ENCODE assay signal across 1 cellular context in the genomic region with DNA sequence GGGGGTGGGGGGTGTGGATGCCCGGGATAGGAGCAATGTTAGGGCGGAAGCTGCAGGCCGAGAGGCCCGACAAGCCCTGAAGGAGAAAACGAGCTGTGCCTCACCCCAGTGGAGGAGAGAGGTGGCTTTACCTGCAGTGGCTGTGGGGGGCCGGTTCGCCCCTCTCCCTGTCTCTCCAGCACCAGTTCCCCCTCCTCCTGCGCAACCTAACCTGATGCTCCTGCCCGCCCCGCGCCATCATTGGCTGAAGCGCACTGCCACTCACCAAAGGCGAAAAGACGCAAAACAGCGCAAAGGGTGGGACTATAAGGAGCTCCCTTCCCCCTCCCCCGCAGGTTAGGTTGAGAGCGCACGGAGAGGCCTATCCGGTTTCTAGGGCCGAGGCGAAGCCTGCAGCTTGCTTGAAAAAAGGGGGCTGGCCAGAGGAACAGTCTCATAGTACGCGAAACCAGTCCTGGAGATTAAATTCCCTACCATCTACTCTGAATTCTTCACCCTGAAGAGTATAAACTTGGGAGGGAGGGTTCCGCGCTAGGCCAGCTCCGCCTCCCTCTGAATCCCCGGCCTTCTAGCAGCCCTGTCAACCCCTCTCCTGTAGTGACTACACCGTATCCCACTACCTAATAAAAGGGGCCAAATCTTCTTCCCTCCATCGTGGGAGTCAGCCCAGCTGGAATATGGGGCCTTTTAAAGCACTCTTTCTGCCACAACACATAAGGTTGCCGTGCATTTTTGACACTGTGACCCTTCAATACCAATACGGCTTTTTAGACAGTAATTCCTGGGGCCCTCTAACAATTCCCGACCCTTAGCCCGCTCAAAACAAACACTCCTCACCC.
A peak's percentile ranks its signal among the peaks of the same experiment; 100 is the strongest.
TF ChIP-seq lines count a peak whose summit lies in the region.

No MANE protein-coding gene starts in this region.

TF ChIP-seq in GM12878, 131 proteins besides CTCF, POLR2A, EP300 and RAD21 (continues in another document):
- TF ChIP-seq GATAD2B (conservative IDR thresholded peaks at IDR 0.05; ENCODE audit: low read depth) (peak; percentile 56; the same call in 1 of the 2 replicates), ZNF207 (IDR thresholded peaks at IDR 0.05; ENCODE audit: borderline replicate concordance) (peak; percentile 77; the same call in 1 of the 2 replicates), E4F1 (IDR thresholded peaks at IDR 0.05; ENCODE audit: borderline replicate concordance, partially characterized antibody) (peak; percentile 53), KAT2A (conservative IDR thresholded peaks at IDR 0.05; ENCODE audit: control insufficient read depth, low read depth, low read length) (no peak), ZZZ3 (IDR thresholded peaks at IDR 0.05; ENCODE audit: control insufficient read depth, insufficient read length, low read depth) (no peak), TCF3 (IDR thresholded peaks at IDR 0.05; ENCODE audit: borderline replicate concordance, insufficient read depth, low read depth, low read length) (no peak), HDAC2 (IDR thresholded peaks at IDR 0.05) (no peak), SMAD1 (IDR thresholded peaks at IDR 0.05; ENCODE audit: low read depth, partially characterized antibody) (no peak), SRF (IDR thresholded peaks at IDR 0.05; ENCODE audit: low read depth in 2 of 2, low read length in 2 of 2) (no peak), PAX5 (IDR thresholded peaks at IDR 0.05; ENCODE audit: borderline replicate concordance, low read depth, low read length) (no peak; the same call in 1 of the 2 replicates), BCL3 (IDR thresholded peaks at IDR 0.05; ENCODE audit: borderline replicate concordance, insufficient read depth, low read depth, low read length, poor library complexity, severe bottlenecking) (peak; percentile 45), JUND (IDR thresholded peaks at IDR 0.05; ENCODE audit: low read depth, low read length) (no peak), ZNF384 (IDR thresholded peaks at IDR 0.05; ENCODE audit: borderline replicate concordance, low read depth, low read length) (no peak), WRNIP1 (IDR thresholded peaks at IDR 0.05; ENCODE audit: borderline replicate concordance, low read depth, low read length) (peak; percentile 94), CBX5 (IDR thresholded peaks at IDR 0.05; ENCODE audit: low read depth) (no peak), SUZ12 (IDR thresholded peaks at IDR 0.05; ENCODE audit: unreplicated experiment) (no peak), EZH2 (IDR thresholded peaks at IDR 0.05; ENCODE audit: borderline replicate concordance, control insufficient read depth, low read depth, low read length) (no peak), CBFB (IDR thresholded peaks at IDR 0.05; ENCODE audit: low read depth) (peak; percentile 43; the same call in 1 of the 2 replicates), ZSCAN29 (IDR thresholded peaks at IDR 0.05) (no peak), CBX3 (IDR thresholded peaks at IDR 0.05; ENCODE audit: borderline replicate concordance, low read depth) (no peak), CEBPB (IDR thresholded peaks at IDR 0.05; ENCODE audit: borderline replicate concordance in 1 of 2, low read depth in 2 of 2, low read length in 2 of 2) (no peak), FOXK2 (IDR thresholded peaks at IDR 0.05) (peak; percentile 75), NBN (IDR thresholded peaks at IDR 0.05) (no peak; the same call in 1 of the 2 replicates), SUPT20H (IDR thresholded peaks at IDR 0.05; ENCODE audit: borderline replicate concordance, control insufficient read depth, low read depth, low read length) (no peak), STAT1 (conservative IDR thresholded peaks at IDR 0.05) (0 out of 2 replicates have a peak, but pooled peaks have one; percentile 31), SIX5 (IDR thresholded peaks at IDR 0.05; ENCODE audit: low read depth, low read length, severe bottlenecking) (peak; percentile 21)
- TF ChIP-seq, protein P1, sequence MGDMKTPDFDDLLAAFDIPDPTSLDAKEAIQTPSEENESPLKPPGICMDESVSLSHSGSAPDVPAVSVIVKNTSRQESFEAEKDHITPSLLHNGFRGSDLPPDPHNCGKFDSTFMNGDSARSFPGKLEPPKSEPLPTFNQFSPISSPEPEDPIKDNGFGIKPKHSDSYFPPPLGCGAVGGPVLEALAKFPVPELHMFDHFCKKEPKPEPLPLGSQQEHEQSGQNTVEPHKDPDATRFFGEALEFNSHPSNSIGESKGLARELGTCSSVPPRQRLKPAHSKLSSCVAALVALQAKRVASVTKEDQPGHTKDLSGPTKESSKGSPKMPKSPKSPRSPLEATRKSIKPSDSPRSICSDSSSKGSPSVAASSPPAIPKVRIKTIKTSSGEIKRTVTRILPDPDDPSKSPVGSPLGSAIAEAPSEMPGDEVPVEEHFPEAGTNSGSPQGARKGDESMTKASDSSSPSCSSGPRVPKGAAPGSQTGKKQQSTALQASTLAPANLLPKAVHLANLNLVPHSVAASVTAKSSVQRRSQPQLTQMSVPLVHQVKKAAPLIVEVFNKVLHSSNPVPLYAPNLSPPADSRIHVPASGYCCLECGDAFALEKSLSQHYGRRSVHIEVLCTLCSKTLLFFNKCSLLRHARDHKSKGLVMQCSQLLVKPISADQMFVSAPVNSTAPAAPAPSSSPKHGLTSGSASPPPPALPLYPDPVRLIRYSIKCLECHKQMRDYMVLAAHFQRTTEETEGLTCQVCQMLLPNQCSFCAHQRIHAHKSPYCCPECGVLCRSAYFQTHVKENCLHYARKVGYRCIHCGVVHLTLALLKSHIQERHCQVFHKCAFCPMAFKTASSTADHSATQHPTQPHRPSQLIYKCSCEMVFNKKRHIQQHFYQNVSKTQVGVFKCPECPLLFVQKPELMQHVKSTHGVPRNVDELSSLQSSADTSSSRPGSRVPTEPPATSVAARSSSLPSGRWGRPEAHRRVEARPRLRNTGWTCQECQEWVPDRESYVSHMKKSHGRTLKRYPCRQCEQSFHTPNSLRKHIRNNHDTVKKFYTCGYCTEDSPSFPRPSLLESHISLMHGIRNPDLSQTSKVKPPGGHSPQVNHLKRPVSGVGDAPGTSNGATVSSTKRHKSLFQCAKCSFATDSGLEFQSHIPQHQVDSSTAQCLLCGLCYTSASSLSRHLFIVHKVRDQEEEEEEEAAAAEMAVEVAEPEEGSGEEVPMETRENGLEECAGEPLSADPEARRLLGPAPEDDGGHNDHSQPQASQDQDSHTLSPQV (IDR thresholded peaks at IDR 0.05) = no peak
- TF ChIP-seq, protein P2, sequence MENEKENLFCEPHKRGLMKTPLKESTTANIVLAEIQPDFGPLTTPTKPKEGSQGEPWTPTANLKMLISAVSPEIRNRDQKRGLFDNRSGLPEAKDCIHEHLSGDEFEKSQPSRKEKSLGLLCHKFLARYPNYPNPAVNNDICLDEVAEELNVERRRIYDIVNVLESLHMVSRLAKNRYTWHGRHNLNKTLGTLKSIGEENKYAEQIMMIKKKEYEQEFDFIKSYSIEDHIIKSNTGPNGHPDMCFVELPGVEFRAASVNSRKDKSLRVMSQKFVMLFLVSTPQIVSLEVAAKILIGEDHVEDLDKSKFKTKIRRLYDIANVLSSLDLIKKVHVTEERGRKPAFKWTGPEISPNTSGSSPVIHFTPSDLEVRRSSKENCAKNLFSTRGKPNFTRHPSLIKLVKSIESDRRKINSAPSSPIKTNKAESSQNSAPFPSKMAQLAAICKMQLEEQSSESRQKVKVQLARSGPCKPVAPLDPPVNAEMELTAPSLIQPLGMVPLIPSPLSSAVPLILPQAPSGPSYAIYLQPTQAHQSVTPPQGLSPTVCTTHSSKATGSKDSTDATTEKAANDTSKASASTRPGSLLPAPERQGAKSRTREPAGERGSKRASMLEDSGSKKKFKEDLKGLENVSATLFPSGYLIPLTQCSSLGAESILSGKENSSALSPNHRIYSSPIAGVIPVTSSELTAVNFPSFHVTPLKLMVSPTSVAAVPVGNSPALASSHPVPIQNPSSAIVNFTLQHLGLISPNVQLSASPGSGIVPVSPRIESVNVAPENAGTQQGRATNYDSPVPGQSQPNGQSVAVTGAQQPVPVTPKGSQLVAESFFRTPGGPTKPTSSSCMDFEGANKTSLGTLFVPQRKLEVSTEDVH (IDR thresholded peaks at IDR 0.05; ENCODE audit: low read depth, partially characterized antibody) = peak; percentile 17
- TF ChIP-seq, protein P3, sequence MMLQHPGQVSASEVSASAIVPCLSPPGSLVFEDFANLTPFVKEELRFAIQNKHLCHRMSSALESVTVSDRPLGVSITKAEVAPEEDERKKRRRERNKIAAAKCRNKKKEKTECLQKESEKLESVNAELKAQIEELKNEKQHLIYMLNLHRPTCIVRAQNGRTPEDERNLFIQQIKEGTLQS (IDR thresholded peaks at IDR 0.05; ENCODE audit: borderline replicate concordance, extremely low read depth, low read depth, low read length) = no peak
- TF ChIP-seq, protein P4, sequence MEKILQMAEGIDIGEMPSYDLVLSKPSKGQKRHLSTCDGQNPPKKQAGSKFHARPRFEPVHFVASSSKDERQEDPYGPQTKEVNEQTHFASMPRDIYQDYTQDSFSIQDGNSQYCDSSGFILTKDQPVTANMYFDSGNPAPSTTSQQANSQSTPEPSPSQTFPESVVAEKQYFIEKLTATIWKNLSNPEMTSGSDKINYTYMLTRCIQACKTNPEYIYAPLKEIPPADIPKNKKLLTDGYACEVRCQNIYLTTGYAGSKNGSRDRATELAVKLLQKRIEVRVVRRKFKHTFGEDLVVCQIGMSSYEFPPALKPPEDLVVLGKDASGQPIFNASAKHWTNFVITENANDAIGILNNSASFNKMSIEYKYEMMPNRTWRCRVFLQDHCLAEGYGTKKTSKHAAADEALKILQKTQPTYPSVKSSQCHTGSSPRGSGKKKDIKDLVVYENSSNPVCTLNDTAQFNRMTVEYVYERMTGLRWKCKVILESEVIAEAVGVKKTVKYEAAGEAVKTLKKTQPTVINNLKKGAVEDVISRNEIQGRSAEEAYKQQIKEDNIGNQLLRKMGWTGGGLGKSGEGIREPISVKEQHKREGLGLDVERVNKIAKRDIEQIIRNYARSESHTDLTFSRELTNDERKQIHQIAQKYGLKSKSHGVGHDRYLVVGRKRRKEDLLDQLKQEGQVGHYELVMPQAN (conservative IDR thresholded peaks at IDR 0.05) = no peak
- TF ChIP-seq, protein P5, sequence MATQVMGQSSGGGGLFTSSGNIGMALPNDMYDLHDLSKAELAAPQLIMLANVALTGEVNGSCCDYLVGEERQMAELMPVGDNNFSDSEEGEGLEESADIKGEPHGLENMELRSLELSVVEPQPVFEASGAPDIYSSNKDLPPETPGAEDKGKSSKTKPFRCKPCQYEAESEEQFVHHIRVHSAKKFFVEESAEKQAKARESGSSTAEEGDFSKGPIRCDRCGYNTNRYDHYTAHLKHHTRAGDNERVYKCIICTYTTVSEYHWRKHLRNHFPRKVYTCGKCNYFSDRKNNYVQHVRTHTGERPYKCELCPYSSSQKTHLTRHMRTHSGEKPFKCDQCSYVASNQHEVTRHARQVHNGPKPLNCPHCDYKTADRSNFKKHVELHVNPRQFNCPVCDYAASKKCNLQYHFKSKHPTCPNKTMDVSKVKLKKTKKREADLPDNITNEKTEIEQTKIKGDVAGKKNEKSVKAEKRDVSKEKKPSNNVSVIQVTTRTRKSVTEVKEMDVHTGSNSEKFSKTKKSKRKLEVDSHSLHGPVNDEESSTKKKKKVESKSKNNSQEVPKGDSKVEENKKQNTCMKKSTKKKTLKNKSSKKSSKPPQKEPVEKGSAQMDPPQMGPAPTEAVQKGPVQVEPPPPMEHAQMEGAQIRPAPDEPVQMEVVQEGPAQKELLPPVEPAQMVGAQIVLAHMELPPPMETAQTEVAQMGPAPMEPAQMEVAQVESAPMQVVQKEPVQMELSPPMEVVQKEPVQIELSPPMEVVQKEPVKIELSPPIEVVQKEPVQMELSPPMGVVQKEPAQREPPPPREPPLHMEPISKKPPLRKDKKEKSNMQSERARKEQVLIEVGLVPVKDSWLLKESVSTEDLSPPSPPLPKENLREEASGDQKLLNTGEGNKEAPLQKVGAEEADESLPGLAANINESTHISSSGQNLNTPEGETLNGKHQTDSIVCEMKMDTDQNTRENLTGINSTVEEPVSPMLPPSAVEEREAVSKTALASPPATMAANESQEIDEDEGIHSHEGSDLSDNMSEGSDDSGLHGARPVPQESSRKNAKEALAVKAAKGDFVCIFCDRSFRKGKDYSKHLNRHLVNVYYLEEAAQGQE (IDR thresholded peaks at IDR 0.05; ENCODE audit: low read depth, low read length) = 0 out of 2 replicates have a peak, but pooled peaks have one; percentile 29
